In the genomic region with DNA sequence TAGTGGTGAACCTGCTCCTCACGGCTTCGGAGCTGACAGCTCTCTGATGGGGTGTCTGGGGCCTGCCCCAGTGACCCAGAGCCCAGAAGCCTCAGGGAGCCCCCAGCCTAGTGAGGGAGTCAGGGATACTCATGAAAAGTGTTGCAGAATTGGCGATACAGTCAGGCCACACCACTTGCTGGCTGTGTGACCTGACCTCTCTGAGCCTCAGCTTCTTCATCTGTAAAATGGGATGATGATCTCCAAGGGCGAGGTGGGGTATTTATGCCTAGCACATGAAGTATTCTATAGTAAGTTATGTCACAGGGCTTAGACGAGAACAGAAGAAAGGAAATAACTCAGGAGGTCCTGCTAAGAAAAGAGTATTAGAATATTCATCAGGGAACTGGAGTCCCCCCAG, we compare ENCODE assay signal across 14 cellular contexts. TPM values are rescaled to one million over a fixed set of nuclear protein-coding genes. Genes with fewer than 3 reads are reported as not detected.
A peak's percentile ranks its signal among the peaks of the same experiment; 100 is the strongest.
DNase-seq lines count a peak whose midpoint lies in the region; ATAC-seq and TF ChIP-seq lines count a peak whose summit lies in the region.
"Had no signal": no experiment of that assay in that cellular context is flagged by ENCODE, and none has a peak within 500 bp of the region (broad histone marks: within the 10 kb centered on the region; RNA-seq: fewer than 3 reads in every experiment).

No MANE protein-coding gene starts in this region.

- TF ChIP-seq POLR2A in adrenal gland (IDR thresholded peaks at IDR 0.05) (no peak), suprapubic skin (IDR thresholded peaks at IDR 0.05) (no peak)

- peak overlapping the region; percentile 93 for H3K4me2 ChIP-seq in SK-N-SH

- no peak for TF ChIP-seq RAD21 in SK-N-SH (IDR thresholded peaks at IDR 0.05; ENCODE audit: low read length)

- H3K27ac ChIP-seq in SK-N-SH (ENCODE audit: low read depth in 2 of 2, low read length in 1 of 2) (peak overlapping the region in 1 of 2 experiments; percentile 74; a peak in 2 of 4 replicates), adrenal gland (peak overlapping the region in 3 of 5 donors; percentile 91 to 99 (median 96)), suprapubic skin (no peak overlapping the region)
- H3K27ac ChIP-seq: 22Rv1 had no signal

- intact Hi-C loops in adrenal gland (cut with DNase I) = loop anchor here (5.0 to 10.0 kb wide), 3 partner anchors 42 to 117 kb away; no protein-coding TSS in a partner anchor

- H3K36me3 ChIP-seq in SK-N-SH (replicated peaks in 1 of 2; ENCODE audit: control insufficient read depth in 1 of 2, insufficient read depth in 2 of 2, low read length in 1 of 2) (no peaks in the 10 kb centered on the region), adrenal gland (replicated peaks in 1 of 2) (no peaks in the 10 kb centered on the region), kidney epithelial cell (ENCODE audit: control insufficient read depth, insufficient read depth, low read length) (peaks cover 1% of the 10 kb centered on the region), suprapubic skin (no peaks in the 10 kb centered on the region)

- WGBS in SK-N-SH (ENCODE audit: low lambda C conversion rate) = over 99% methylated on average over 5 of the region's 5 CpGs
- 77 to 91% (median 88%) methylated on average over 2 to 5 of the region's 5 CpGs for WGBS in adrenal gland, 4 donors
- WGBS in suprapubic skin = 95% methylated on average over 5 of the region's 5 CpGs

- H3K4me1 ChIP-seq in SK-N-SH (ENCODE audit: control insufficient read depth in 1 of 2, insufficient read depth in 2 of 2, low read depth in 1 of 2, low read length in 1 of 2) (peaks cover 14 to 59% of the 10 kb centered on the region in 2 experiments; a peak in 3 of 4 replicates), adrenal gland (replicated peaks in 1 of 2) (peaks cover 25 to 67% of the 10 kb centered on the region in 2 donors), suprapubic skin (peaks cover 42% of the 10 kb centered on the region)

- H2AFZ ChIP-seq in SK-N-SH (ENCODE audit: low read depth) = no peak overlapping the region

- ATAC-seq in SK-N-SH treated with all-trans-retinoic acid at 6 μM for 48 hours = no peak

- H3K9me3 ChIP-seq in SK-N-SH (no peaks in the 10 kb centered on the region), adrenal gland (replicated peaks in 1 of 3) (no peaks in the 10 kb centered on the region), suprapubic skin (no peaks in the 10 kb centered on the region)

- peaks cover 22% of the 10 kb centered on the region for H3K79me2 ChIP-seq in SK-N-SH (ENCODE audit: insufficient read depth)

- H3K4me3 ChIP-seq in SK-N-SH (ENCODE audit: low read depth in 2 of 2, low read length in 1 of 2) = peak overlapping the region; percentile 77 to 84; a peak in 3 of 4 replicates
- peak overlapping the region in 1 of 4 donors; percentile 86 for H3K4me3 ChIP-seq in adrenal gland
- H3K4me3 ChIP-seq in kidney epithelial cell (ENCODE audit: low read depth, low read length) = peak overlapping the region; percentile 75
- H3K4me3 ChIP-seq in suprapubic skin = peak overlapping the region; percentile 81

- peaks cover 8% of the 10 kb centered on the region for H3F3A ChIP-seq in SK-N-SH (replicated peaks; ENCODE audit: insufficient read depth)

- H3K9ac ChIP-seq in SK-N-SH = no peak overlapping the region

- TF ChIP-seq CTCF in SK-N-SH (IDR thresholded peaks at IDR 0.05) (no peak), adrenal gland (IDR thresholded peaks at IDR 0.05) (no peak), kidney epithelial cell (IDR thresholded peaks at IDR 0.05; ENCODE audit: insufficient read depth, low read length, poor library complexity, severe bottlenecking) (no peak), suprapubic skin (IDR thresholded peaks at IDR 0.05) (no peak)

- POLR2A ChIA-PET in SK-N-SH (lab: Yijun Ruan, JAX) = no interaction called here

- H3K9me2 ChIP-seq in SK-N-SH = no peaks in the 10 kb centered on the region

- H3K27me3 ChIP-seq in SK-N-SH (ENCODE audit: insufficient read depth) (no peaks in the 10 kb centered on the region), adrenal gland (no peaks in the 10 kb centered on the region), kidney epithelial cell (ENCODE audit: control insufficient read depth, insufficient read depth, low read length) (no peaks in the 10 kb centered on the region), suprapubic skin (no peaks in the 10 kb centered on the region)

- CTCF ChIA-PET in SK-N-SH (lab: Yijun Ruan, JAX) = interaction anchor here (0.6 to 9.8 kb wide), 7 partner anchors 15 to 150 kb away, joined by 3 to 132 read pairs (median 9); no protein-coding TSS in a partner anchor

- DNase-seq in SK-N-SH (no peak), adrenal gland (no peak), kidney epithelial cell (ENCODE audit: low read depth) (no peak), suprapubic skin (ENCODE audit: low spot score in 2 of 2) (no peak), NCI-H226 (no peak), amygdala (lab: John Stamatoyannopoulos, UW) (no peak), OCI-M1 (lab: John Stamatoyannopoulos, UW) (no peak)
- DNase-seq: activated CD4-positive, alpha-beta T cell treated with anti-CD3 and anti-CD28 coated beads, Interleukin-2, amount 50 U/mL, for 1 hour; effector CD4-positive, alpha-beta T cell; Karpas-422; NCI-H2227 treated with DMSO at 0.1 percent for 48 hours; SHP77 treated with DMSO at 0.1 percent for 48 hours had no signal

- H4K20me1 ChIP-seq in SK-N-SH (ENCODE audit: insufficient read depth) = no peaks in the 10 kb centered on the region

- TF ChIP-seq EP300 in SK-N-SH (IDR thresholded peaks at IDR 0.05; ENCODE audit: borderline replicate concordance in 1 of 2, low read depth in 1 of 2, low read length in 1 of 2) (no peak), suprapubic skin (IDR thresholded peaks at IDR 0.05) (no peak)

TF ChIP-seq in SK-N-SH, 30 proteins besides CTCF, POLR2A, EP300 and RAD21:
- no peak for TF ChIP-seq FOXM1 (IDR thresholded peaks at IDR 0.05; ENCODE audit: low read depth)
- TF ChIP-seq TEAD4 (IDR thresholded peaks at IDR 0.05; ENCODE audit: borderline replicate concordance, insufficient read depth) = no peak
- no peak for TF ChIP-seq FOXJ3 (CRISPR knock-in tag; IDR thresholded peaks at IDR 0.05)

TF ChIP-seq in SK-N-SH treated with all-trans-retinoic acid at 6 μM for 48 hours, 23 proteins besides CTCF, POLR2A, EP300 and RAD21:
- TF ChIP-seq, protein P1, sequence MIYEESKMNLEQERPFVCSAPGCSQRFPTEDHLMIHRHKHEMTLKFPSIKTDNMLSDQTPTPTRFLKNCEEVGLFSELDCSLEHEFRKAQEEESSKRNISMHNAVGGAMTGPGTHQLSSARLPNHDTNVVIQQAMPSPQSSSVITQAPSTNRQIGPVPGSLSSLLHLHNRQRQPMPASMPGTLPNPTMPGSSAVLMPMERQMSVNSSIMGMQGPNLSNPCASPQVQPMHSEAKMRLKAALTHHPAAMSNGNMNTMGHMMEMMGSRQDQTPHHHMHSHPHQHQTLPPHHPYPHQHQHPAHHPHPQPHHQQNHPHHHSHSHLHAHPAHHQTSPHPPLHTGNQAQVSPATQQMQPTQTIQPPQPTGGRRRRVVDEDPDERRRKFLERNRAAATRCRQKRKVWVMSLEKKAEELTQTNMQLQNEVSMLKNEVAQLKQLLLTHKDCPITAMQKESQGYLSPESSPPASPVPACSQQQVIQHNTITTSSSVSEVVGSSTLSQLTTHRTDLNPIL (CRISPR knock-in tag; IDR thresholded peaks at IDR 0.05; ENCODE audit: low read depth) = no peak
- TF ChIP-seq ISL1 (CRISPR knock-in tag; IDR thresholded peaks at IDR 0.05) (no peak), TOX (CRISPR knock-in tag; IDR thresholded peaks at IDR 0.05; ENCODE audit: borderline replicate concordance) (no peak), ZNF70 (CRISPR knock-in tag; IDR thresholded peaks at IDR 0.05) (no peak), ZNF565 (CRISPR knock-in tag; conservative IDR thresholded peaks at IDR 0.05; ENCODE audit: low read depth) (no peak), ARNTL (CRISPR knock-in tag; IDR thresholded peaks at IDR 0.05; ENCODE audit: borderline replicate concordance, low read depth) (no peak)
- TF ChIP-seq, protein P2, sequence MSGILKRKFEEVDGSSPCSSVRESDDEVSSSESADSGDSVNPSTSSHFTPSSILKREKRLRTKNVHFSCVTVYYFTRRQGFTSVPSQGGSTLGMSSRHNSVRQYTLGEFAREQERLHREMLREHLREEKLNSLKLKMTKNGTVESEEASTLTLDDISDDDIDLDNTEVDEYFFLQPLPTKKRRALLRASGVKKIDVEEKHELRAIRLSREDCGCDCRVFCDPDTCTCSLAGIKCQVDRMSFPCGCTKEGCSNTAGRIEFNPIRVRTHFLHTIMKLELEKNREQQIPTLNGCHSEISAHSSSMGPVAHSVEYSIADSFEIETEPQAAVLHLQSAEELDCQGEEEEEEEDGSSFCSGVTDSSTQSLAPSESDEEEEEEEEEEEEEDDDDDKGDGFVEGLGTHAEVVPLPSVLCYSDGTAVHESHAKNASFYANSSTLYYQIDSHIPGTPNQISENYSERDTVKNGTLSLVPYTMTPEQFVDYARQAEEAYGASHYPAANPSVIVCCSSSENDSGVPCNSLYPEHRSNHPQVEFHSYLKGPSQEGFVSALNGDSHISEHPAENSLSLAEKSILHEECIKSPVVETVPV (CRISPR knock-in tag; IDR thresholded peaks at IDR 0.05) = no peak
- TF ChIP-seq, protein P3, sequence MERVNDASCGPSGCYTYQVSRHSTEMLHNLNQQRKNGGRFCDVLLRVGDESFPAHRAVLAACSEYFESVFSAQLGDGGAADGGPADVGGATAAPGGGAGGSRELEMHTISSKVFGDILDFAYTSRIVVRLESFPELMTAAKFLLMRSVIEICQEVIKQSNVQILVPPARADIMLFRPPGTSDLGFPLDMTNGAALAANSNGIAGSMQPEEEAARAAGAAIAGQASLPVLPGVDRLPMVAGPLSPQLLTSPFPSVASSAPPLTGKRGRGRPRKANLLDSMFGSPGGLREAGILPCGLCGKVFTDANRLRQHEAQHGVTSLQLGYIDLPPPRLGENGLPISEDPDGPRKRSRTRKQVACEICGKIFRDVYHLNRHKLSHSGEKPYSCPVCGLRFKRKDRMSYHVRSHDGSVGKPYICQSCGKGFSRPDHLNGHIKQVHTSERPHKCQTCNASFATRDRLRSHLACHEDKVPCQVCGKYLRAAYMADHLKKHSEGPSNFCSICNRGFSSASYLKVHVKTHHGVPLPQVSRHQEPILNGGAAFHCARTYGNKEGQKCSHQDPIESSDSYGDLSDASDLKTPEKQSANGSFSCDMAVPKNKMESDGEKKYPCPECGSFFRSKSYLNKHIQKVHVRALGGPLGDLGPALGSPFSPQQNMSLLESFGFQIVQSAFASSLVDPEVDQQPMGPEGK (CRISPR knock-in tag; IDR thresholded peaks at IDR 0.05; ENCODE audit: borderline replicate concordance) = no peak

RNA-seq across cellular contexts. Expression of a gene that starts 1.6 kb away (rescaled TPM):
- 20.5 and 25.6 TPM in 2 replicates for polyA plus RNA-seq in SK-N-SH (2012; rRNA removed)
- polyA plus RNA-seq in SK-N-SH (2012; cell fraction: cytosol; rRNA removed) = 18.6 and 23.4 TPM in 2 replicates
- polyA plus RNA-seq in SK-N-SH (2012; cell fraction: nucleus; rRNA removed) = 18.5 and 19.6 TPM in 2 replicates
- total RNA-seq in adrenal gland = 10 to 100 TPM; 25.0 to 46.5 (median 35.8) TPM
- 10 to 100 TPM; 14.6 to 35.9 (median 19.7) TPM for polyA plus RNA-seq in adrenal gland
- total RNA-seq in kidney epithelial cell = 71.7 and 82.3 TPM in 2 replicates
- total RNA-seq in suprapubic skin = 10 to 100 TPM in 2 of 4 donors, 1 to 10 TPM in 2; 6.4 to 12.2 (median 10.6) TPM
